In the genomic region with DNA sequence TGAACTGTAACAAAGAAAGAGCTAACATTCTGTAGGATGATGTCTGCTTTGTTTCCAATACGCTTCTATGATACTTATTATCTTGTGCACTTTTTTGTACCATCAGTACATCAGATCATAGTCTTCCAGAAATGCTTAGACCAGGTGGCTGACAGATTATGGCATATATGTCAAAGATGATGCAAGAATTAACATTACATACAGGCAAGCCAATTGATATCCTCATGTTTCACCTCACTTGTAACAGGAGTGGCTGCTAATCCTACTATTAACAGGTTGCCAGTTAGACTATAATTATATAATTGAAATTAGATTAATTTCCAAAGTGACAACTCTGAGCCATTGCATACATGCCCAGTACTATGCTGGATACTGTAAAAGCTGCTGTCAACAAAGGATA, we compare ENCODE assay signal across 20 cellular contexts.
DNase-seq lines count a peak whose midpoint lies in the region; ATAC-seq, FAIRE-seq and TF ChIP-seq lines count a peak whose summit lies in the region.
"Had no signal": no experiment of that assay in that cellular context is flagged by ENCODE, and none has a peak within 500 bp of the region (broad histone marks: within the 10 kb centered on the region; RNA-seq: fewer than 3 reads in every experiment).

No MANE protein-coding gene starts in this region.

- peak overlapping the region in 3 of 10 donors; percentile 15 to 87 (median 77) for H3K4me3 Mint-ChIP-seq in naive thymus-derived CD8-positive, alpha-beta T cell
- no peak overlapping the region for H3K4me3 Mint-ChIP-seq in stimulated activated memory B cell treated with anti-CD40 and anti-IgM and Interleukin-4, amounts not matched to agents 10 μg/mL and 1 μg/mL and 100 μg/mL, for 72 hours
- H3K4me3 Mint-ChIP-seq: stimulated activated effector memory CD8-positive, alpha-beta T cell treated with anti-CD3 and anti-CD28 coated beads, Interleukin-12 subunit alpha, Interleukin-12 subunit beta, amount 100 ng/mL, for 72 hours had no signal

- in situ Hi-C loops in HepG2 (cut with HindIII; ENCODE audit: extremely low pct_ligation_motif_present, low pct_unique_long_range_greater_than_20kb): no loop called here

- TF ChIP-seq POLR2A in HepG2 (IDR thresholded peaks at IDR 0.05; ENCODE audit: insufficient read depth in 1 of 2, low read depth in 2 of 2, low read length in 2 of 2) (no peak), right lobe of liver (IDR thresholded peaks at IDR 0.05) (no peak)

- H3K36me3 Mint-ChIP-seq in naive thymus-derived CD8-positive, alpha-beta T cell: peaks cover 5 to 23% (median 10%) of the 10 kb centered on the region in 3 donors
- peaks cover 27% of the 10 kb centered on the region for H3K36me3 Mint-ChIP-seq in stimulated activated memory B cell treated with anti-CD40 and anti-IgM and Interleukin-4, amounts not matched to agents 10 μg/mL and 1 μg/mL and 100 μg/mL, for 72 hours

- H3K4me1 ChIP-seq in HepG2 (ENCODE audit: insufficient read depth, low read length) (peaks cover 30% of the 10 kb centered on the region), right lobe of liver (peaks cover 0 to 26% (median 6%) of the 10 kb centered on the region in 4 donors)

- H3K36me3 ChIP-seq in HepG2 (replicated peaks in 1 of 2; ENCODE audit: control insufficient read depth in 1 of 2, insufficient read depth in 2 of 2, low read length in 2 of 2): peaks cover 9 to 28% of the 10 kb centered on the region in 2 experiments
- H3K36me3 ChIP-seq in right lobe of liver: no peaks in the 10 kb centered on the region
- H3K36me3 ChIP-seq: tibial artery had no signal

- no TSS peak for BruUV-seq in HepG2 (replicated peaks; lab: Mats Ljungman, UMichigan)

- TF ChIP-seq EP300 in HepG2 (IDR thresholded peaks at IDR 0.05; ENCODE audit: low read depth in 2 of 2, low read length in 2 of 2) (no peak), HepG2 (CRISPR knock-in tag; IDR thresholded peaks at IDR 0.05; ENCODE audit: borderline replicate concordance) (no peak)

- POLR2A ChIA-PET in HepG2 (lab: Yijun Ruan, JAX): no interaction called here
- POLR2A ChIA-PET in naive thymus-derived CD8-positive, alpha-beta T cell (lab: Charles Lee): interaction anchor here (0.9 kb wide), 1 partner anchor 10 kb away, joined by 3 read pairs; no protein-coding TSS in a partner anchor

- peak overlapping the region; percentile 5 to 94 (median 92) for H3K27ac Mint-ChIP-seq in naive thymus-derived CD8-positive, alpha-beta T cell
- no peak overlapping the region for H3K27ac Mint-ChIP-seq in stimulated activated memory B cell treated with anti-CD40 and anti-IgM and Interleukin-4, amounts not matched to agents 10 μg/mL and 1 μg/mL and 100 μg/mL, for 72 hours

- H3K27me3 ChIP-seq in HepG2 (ENCODE audit: control insufficient read depth in 1 of 2, insufficient read depth in 2 of 2, low read length in 2 of 2): no peaks in the 10 kb centered on the region
- H3K27me3 ChIP-seq in right lobe of liver: no peaks in the 10 kb centered on the region
- H3K27me3 ChIP-seq: dorsolateral prefrontal cortex, tibial artery had no signal

- H3K4me3 ChIP-seq in HepG2 (replicated peaks in 1 of 3; ENCODE audit: insufficient read depth in 1 of 3, low read depth in 2 of 3, low read length in 3 of 3) (no peak overlapping the region), right lobe of liver (no peak overlapping the region)
- H3K4me3 ChIP-seq: dorsolateral prefrontal cortex, GM12878, tibial artery had no signal

- CTCF ChIA-PET in HepG2 (lab: Yijun Ruan, JAX; ENCODE audit: low intra/inter-chr PET ratio, low total read pairs): no interaction called here

- H2AFZ ChIP-seq in HepG2 (ENCODE audit: low read length): no peak overlapping the region

- no peaks in the 10 kb centered on the region for H3K27me3 Mint-ChIP-seq in naive thymus-derived CD8-positive, alpha-beta T cell
- H3K27me3 Mint-ChIP-seq in stimulated activated memory B cell treated with anti-CD40 and anti-IgM and Interleukin-4, amounts not matched to agents 10 μg/mL and 1 μg/mL and 100 μg/mL, for 72 hours: no peaks in the 10 kb centered on the region

- peaks cover 5% of the 10 kb centered on the region; the same call in 1 of the 2 replicates for H4K20me1 ChIP-seq in HepG2 (ENCODE audit: insufficient read depth, low read length)

- H3K9ac ChIP-seq in HepG2 (ENCODE audit: insufficient read depth, low read depth, low read length): no peak overlapping the region

- no peak overlapping the region for H3K4me2 ChIP-seq in HepG2 (ENCODE audit: low read depth, low read length)

- intact Hi-C loops in HepG2 (cut with micrococcal nuclease; ENCODE audit: unreplicated experiment): loop anchor here (10.0 kb wide), 1 partner anchor 331 kb away; no protein-coding TSS in a partner anchor
- intact Hi-C loops in right lobe of liver (cut with DNase I): no loop called here

- H3K79me2 ChIP-seq in HepG2 (ENCODE audit: insufficient read depth, low read length): peaks cover 74% of the 10 kb centered on the region

- 100% methylated on average over 1 of the region's 1 CpG for WGBS in HepG2 (ENCODE audit: low lambda C conversion rate)
- 88% methylated on average over 1 of the region's 1 CpG for WGBS in right lobe of liver (ENCODE audit: insufficient coverage, low coverage, low lambda C conversion rate, missing lambda C conversion rate)

- H3K9me3 ChIP-seq in HepG2 (ENCODE audit: low read length) (no peaks in the 10 kb centered on the region), right lobe of liver (no peaks in the 10 kb centered on the region)
- H3K9me3 ChIP-seq: tibial artery had no signal

- no peak for TF ChIP-seq CTCF in HepG2 (CRISPR knock-in tag; IDR thresholded peaks at IDR 0.05)
- TF ChIP-seq CTCF in right lobe of liver (IDR thresholded peaks at IDR 0.05): no peak

- FAIRE-seq in HepG2 (lab: Jason Lieb, UNC) (no peak), RCC 7860 (lab: Jason Lieb, UNC) (no peak)
- FAIRE-seq: GM12878 had no signal

- ATAC-seq in HepG2 (no peak), right lobe of liver (no peak)
- ATAC-seq in naive thymus-derived CD8-positive, alpha-beta T cell: no peak
- ATAC-seq in stimulated activated memory B cell treated with anti-CD40 and anti-IgM and Interleukin-4, amounts not matched to agents 10 μg/mL and 1 μg/mL and 100 μg/mL, for 72 hours: no peak
- ATAC-seq: esophagus mucosa; stimulated activated effector memory CD8-positive, alpha-beta T cell treated with anti-CD3 and anti-CD28 coated beads, Interleukin-12 subunit alpha, Interleukin-12 subunit beta, amount 100 ng/mL, for 72 hours had no signal

- TF ChIP-seq RAD21 in HepG2 (CRISPR knock-in tag; IDR thresholded peaks at IDR 0.05): no peak

- H3K4me1 Mint-ChIP-seq in naive thymus-derived CD8-positive, alpha-beta T cell: peaks cover 30 to 73% (median 71%) of the 10 kb centered on the region in 4 donors
- peaks cover 52% of the 10 kb centered on the region for H3K4me1 Mint-ChIP-seq in stimulated activated memory B cell treated with anti-CD40 and anti-IgM and Interleukin-4, amounts not matched to agents 10 μg/mL and 1 μg/mL and 100 μg/mL, for 72 hours

- DNase-seq in HepG2 (ENCODE audit: low spot score) (no peak), right lobe of liver (no peak), NCI-H1105 treated with DMSO at 0.1 percent for 48 hours (lab: John Stamatoyannopoulos, UW) (peak; percentile 85), OCI-M1 (lab: John Stamatoyannopoulos, UW) (peak; percentile 10), RCC 7860 (ENCODE audit: low spot score) (no peak), hippocampal formation (lab: John Stamatoyannopoulos, UW) (no peak)
- no peak for DNase-seq in naive thymus-derived CD8-positive, alpha-beta T cell
- DNase-seq: activated T-cell treated with anti-CD3 and anti-CD28 coated beads, Interleukin-2, amount 50 U/mL, for 48 hours; AML-193; amygdala; Calu3; dorsolateral prefrontal cortex; GF-D8; NK-92 treated with Interleukin-12 subunit alpha and Interleukin-12 subunit beta, amount 100 ng/mL, for 24 hours; RPMI8226; tibial artery had no signal

- no peak overlapping the region for H3K27ac ChIP-seq in HepG2 (ENCODE audit: extremely low read length, insufficient read depth, low read length)
- no peak overlapping the region for H3K27ac ChIP-seq in right lobe of liver
- H3K27ac ChIP-seq: dorsolateral prefrontal cortex, tibial artery had no signal

- no peaks in the 10 kb centered on the region for H3K9me3 Mint-ChIP-seq in naive thymus-derived CD8-positive, alpha-beta T cell
- no peaks in the 10 kb centered on the region for H3K9me3 Mint-ChIP-seq in stimulated activated memory B cell treated with anti-CD40 and anti-IgM and Interleukin-4, amounts not matched to agents 10 μg/mL and 1 μg/mL and 100 μg/mL, for 72 hours
- H3K9me3 Mint-ChIP-seq: stimulated activated effector memory CD8-positive, alpha-beta T cell treated with anti-CD3 and anti-CD28 coated beads, Interleukin-12 subunit alpha, Interleukin-12 subunit beta, amount 100 ng/mL, for 72 hours had no signal

TF ChIP-seq in HepG2, 621 proteins besides CTCF, POLR2A, EP300 and RAD21 (continues in another document):
- TF ChIP-seq, protein P1, sequence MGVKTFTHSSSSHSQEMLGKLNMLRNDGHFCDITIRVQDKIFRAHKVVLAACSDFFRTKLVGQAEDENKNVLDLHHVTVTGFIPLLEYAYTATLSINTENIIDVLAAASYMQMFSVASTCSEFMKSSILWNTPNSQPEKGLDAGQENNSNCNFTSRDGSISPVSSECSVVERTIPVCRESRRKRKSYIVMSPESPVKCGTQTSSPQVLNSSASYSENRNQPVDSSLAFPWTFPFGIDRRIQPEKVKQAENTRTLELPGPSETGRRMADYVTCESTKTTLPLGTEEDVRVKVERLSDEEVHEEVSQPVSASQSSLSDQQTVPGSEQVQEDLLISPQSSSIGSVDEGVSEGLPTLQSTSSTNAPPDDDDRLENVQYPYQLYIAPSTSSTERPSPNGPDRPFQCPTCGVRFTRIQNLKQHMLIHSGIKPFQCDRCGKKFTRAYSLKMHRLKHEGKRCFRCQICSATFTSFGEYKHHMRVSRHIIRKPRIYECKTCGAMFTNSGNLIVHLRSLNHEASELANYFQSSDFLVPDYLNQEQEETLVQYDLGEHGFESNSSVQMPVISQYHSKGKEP (CRISPR knock-in tag; IDR thresholded peaks at IDR 0.05): no peak
- TF ChIP-seq ATF4 (CRISPR knock-in tag; IDR thresholded peaks at IDR 0.05): peak in 1 of 2 experiments; percentile 24; a peak in 1 of 4 replicates

Comparison
In these comparisons a context has a peak if more than half of its experiments do, and no peak if none do; other contexts are left out.
1. DNase-seq: peak in NCI-H1105 treated with DMSO at 0.1 percent for 48 hours (single experiment) and OCI-M1 (single experiment); none in HepG2 (single experiment), right lobe of liver (0 of 3), naive thymus-derived CD8-positive, alpha-beta T cell (0 of 10), RCC 7860 (single experiment) and hippocampal formation (0 of 2).